In genomic region chr14:93161411-93161940, GRCh38 we compare ENCODE assay signal across 1 cellular context.
TF ChIP-seq lines count a peak whose summit lies in the region.

No MANE protein-coding gene starts in this region.

TF ChIP-seq in GM23338, 12 proteins besides CTCF, POLR2A, EP300 and RAD21:
- no peak for TF ChIP-seq ETS1 (IDR thresholded peaks at IDR 0.05)
- no peak for TF ChIP-seq CREB1 (CRISPR knock-in tag; IDR thresholded peaks at IDR 0.05; ENCODE audit: low read depth)
- TF ChIP-seq EZH2phosphoT487 (IDR thresholded peaks at IDR 0.05; ENCODE audit: unreplicated experiment), result no peak
- no peak for TF ChIP-seq EZH2 (IDR thresholded peaks at IDR 0.05; ENCODE audit: low read depth, unreplicated experiment)
- TF ChIP-seq STAT1 (IDR thresholded peaks at IDR 0.05; ENCODE audit: unreplicated experiment), result no peak
- no peak for TF ChIP-seq JUNB (IDR thresholded peaks at IDR 0.05; ENCODE audit: unreplicated experiment)
- no peak for TF ChIP-seq ZNF114 (CRISPR knock-in tag; IDR thresholded peaks at IDR 0.05)
- TF ChIP-seq ZNF331 (CRISPR knock-in tag; IDR thresholded peaks at IDR 0.05; ENCODE audit: low read depth), result no peak
- TF ChIP-seq POLR2AphosphoS5 (IDR thresholded peaks at IDR 0.05; ENCODE audit: low read depth), result no peak
- no peak for TF ChIP-seq NANOG (IDR thresholded peaks at IDR 0.05; ENCODE audit: borderline replicate concordance)
